In the genomic region with DNA sequence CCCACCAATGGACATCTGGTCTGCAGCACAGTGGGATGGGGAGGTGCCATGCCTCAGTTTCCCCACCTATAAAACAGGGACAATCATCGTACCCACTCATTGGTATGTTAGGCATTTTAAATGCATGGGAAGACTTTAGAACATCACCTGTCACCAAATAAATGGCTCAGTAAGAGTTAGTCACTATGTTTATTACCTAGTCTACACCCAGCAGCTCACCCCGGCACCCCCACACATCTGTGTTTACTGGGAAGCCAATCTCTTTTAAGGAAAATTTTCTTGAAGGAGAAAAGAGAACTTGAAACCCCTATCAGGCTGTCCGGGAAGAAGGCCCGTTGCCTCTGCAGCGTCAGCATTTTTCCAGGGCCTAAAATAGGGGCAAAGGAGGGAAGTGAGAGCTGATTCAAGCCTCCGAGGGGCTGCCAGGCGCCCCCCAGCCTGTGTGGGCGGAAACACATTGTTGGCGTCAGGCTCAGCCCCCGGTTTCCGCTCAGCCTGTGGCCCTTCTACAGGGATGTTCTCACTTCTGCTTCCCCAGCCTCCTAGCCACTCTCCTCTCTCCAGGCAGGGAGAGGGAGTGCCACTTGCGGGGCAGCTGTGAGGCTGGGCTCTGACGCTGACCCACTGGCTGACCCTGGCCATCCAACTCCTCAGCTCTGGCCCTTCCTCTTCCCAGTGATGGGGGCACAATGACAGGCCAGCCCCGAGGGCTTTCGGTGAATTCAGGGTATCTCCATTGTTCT, we compare ENCODE assay signal across 8 cellular contexts. TPM values are rescaled to one million over a fixed set of nuclear protein-coding genes. Genes with fewer than 3 reads are reported as not detected.
A peak's percentile ranks its signal among the peaks of the same experiment; 100 is the strongest.
DNase-seq lines count a peak whose midpoint lies in the region; ATAC-seq and TF ChIP-seq lines count a peak whose summit lies in the region.

No MANE protein-coding gene starts in this region.

- peak; percentile 51 to 74 (median 54) for DNase-seq in Peyer's patch
- peak; percentile 71 to 89 (median 86) for DNase-seq in right cardiac atrium
- no peak for DNase-seq in stimulated activated naive CD8-positive, alpha-beta T cell treated with anti-CD3 and anti-CD28 coated beads, Interleukin-15, amount 100 ng/mL, for 72 hours
- no peak for DNase-seq in G401 (ENCODE audit: low spot score)
- no peak for DNase-seq in CD4-positive, alpha-beta memory T cell
- no peak for DNase-seq in SK-N-DZ (ENCODE audit: low spot score)

- peaks cover 26% of the 10 kb centered on the region for H3K4me1 Mint-ChIP-seq in stimulated activated naive CD8-positive, alpha-beta T cell treated with anti-CD3 and anti-CD28 coated beads, Interleukin-15, amount 100 ng/mL, for 72 hours
- peaks cover 0 to 2% (median 0%) of the 10 kb centered on the region in 4 donors for H3K4me1 Mint-ChIP-seq in CD4-positive, alpha-beta memory T cell

- TF ChIP-seq POLR2A in Peyer's patch (IDR thresholded peaks at IDR 0.05): no peak

- intact Hi-C loops in right cardiac atrium (cut with DNase I): no loop called here
- intact Hi-C loops in CD4-positive, alpha-beta memory T cell (cut with micrococcal nuclease): no loop called here

- H3K4me3 ChIP-seq in Peyer's patch (peak overlapping the region in 1 of 4 donors; percentile 26), right cardiac atrium (ENCODE audit: low read length) (no peak overlapping the region)
- no peak overlapping the region for H3K4me3 ChIP-seq in CD4-positive, alpha-beta memory T cell (ENCODE audit: low read length in 2 of 2)

- peaks cover 38% of the 10 kb centered on the region for H3K27me3 Mint-ChIP-seq in stimulated activated naive CD8-positive, alpha-beta T cell treated with anti-CD3 and anti-CD28 coated beads, Interleukin-15, amount 100 ng/mL, for 72 hours
- H3K27me3 Mint-ChIP-seq in CD4-positive, alpha-beta memory T cell: peaks cover 12 to 27% of the 10 kb centered on the region in 2 donors

- no peaks in the 10 kb centered on the region for H3K9me3 ChIP-seq in Peyer's patch
- no peaks in the 10 kb centered on the region for H3K9me3 ChIP-seq in right cardiac atrium (ENCODE audit: control insufficient read depth, low read length)
- no peaks in the 10 kb centered on the region for H3K9me3 ChIP-seq in CD4-positive, alpha-beta memory T cell (ENCODE audit: control insufficient read depth in 1 of 2, low read length in 2 of 2)

- no peak overlapping the region for H3K27ac ChIP-seq in Peyer's patch
- H3K27ac ChIP-seq in right cardiac atrium (ENCODE audit: low read length): no peak overlapping the region
- H3K27ac ChIP-seq in CD4-positive, alpha-beta memory T cell (ENCODE audit: low read depth, low read length): no peak overlapping the region

- no peaks in the 10 kb centered on the region for H3K36me3 ChIP-seq in Peyer's patch
- H3K36me3 ChIP-seq in CD4-positive, alpha-beta memory T cell (ENCODE audit: insufficient read depth, low read length): no peaks in the 10 kb centered on the region

- CTCF ChIA-PET in CD4-positive, alpha-beta memory T cell (lab: Charles Lee; ENCODE audit: partially characterized antibody): no interaction called here

- H3K27ac Mint-ChIP-seq in stimulated activated naive CD8-positive, alpha-beta T cell treated with anti-CD3 and anti-CD28 coated beads, Interleukin-15, amount 100 ng/mL, for 72 hours: no peak overlapping the region
- no peak overlapping the region for H3K27ac Mint-ChIP-seq in CD4-positive, alpha-beta memory T cell

- ATAC-seq in GM18511 (IDR thresholded peaks at IDR 0.05; ENCODE audit: unreplicated experiment) (peak; percentile 93), HG02798 (IDR thresholded peaks at IDR 0.05; ENCODE audit: poor library complexity, unreplicated experiment) (peak; percentile 73), right cardiac atrium (peak; percentile 82)
- peak; percentile 40 for ATAC-seq in stimulated activated naive CD8-positive, alpha-beta T cell treated with anti-CD3 and anti-CD28 coated beads, Interleukin-15, amount 100 ng/mL, for 72 hours

- POLR2A ChIA-PET in CD4-positive, alpha-beta memory T cell (lab: Charles Lee; ENCODE audit: partially characterized antibody): no interaction called here

- WGBS in right cardiac atrium: 22% methylated on average over 15 of the region's 15 CpGs

- H3K4me3 Mint-ChIP-seq in stimulated activated naive CD8-positive, alpha-beta T cell treated with anti-CD3 and anti-CD28 coated beads, Interleukin-15, amount 100 ng/mL, for 72 hours: peak overlapping the region in 1 of 2 donors; percentile 50
- no peak overlapping the region for H3K4me3 Mint-ChIP-seq in CD4-positive, alpha-beta memory T cell

- TF ChIP-seq CTCF in Peyer's patch (IDR thresholded peaks at IDR 0.05): no peak

- no peaks in the 10 kb centered on the region for H3K9me3 Mint-ChIP-seq in stimulated activated naive CD8-positive, alpha-beta T cell treated with anti-CD3 and anti-CD28 coated beads, Interleukin-15, amount 100 ng/mL, for 72 hours
- no peaks in the 10 kb centered on the region for H3K9me3 Mint-ChIP-seq in CD4-positive, alpha-beta memory T cell

- H3K27me3 ChIP-seq in Peyer's patch (no peaks in the 10 kb centered on the region), right cardiac atrium (ENCODE audit: control insufficient read depth, insufficient read depth) (no peaks in the 10 kb centered on the region)
- H3K27me3 ChIP-seq in CD4-positive, alpha-beta memory T cell (ENCODE audit: insufficient read depth, low read length): peaks cover 12% of the 10 kb centered on the region

- in situ Hi-C loops in G401 (cut with HindIII; ENCODE audit: low sequenced_read_pairs): no loop called here

- H3K4me1 ChIP-seq in Peyer's patch (peaks cover 0 to 10% (median 0%) of the 10 kb centered on the region in 4 donors), right cardiac atrium (ENCODE audit: control insufficient read depth, insufficient read depth, low read length) (no peaks in the 10 kb centered on the region)
- H3K4me1 ChIP-seq in CD4-positive, alpha-beta memory T cell (ENCODE audit: insufficient read depth, low read length): no peaks in the 10 kb centered on the region

- H3K36me3 Mint-ChIP-seq in CD4-positive, alpha-beta memory T cell: no peaks in the 10 kb centered on the region

RNA-seq across cellular contexts. Expression of a gene that starts 4.6 kb away (rescaled TPM):
- total RNA-seq in Peyer's patch: 10 to 100 TPM in 3 of 4 donors, 1 to 10 TPM in 1; 2.1 to 24.8 (median 13.5) TPM
- total RNA-seq in right cardiac atrium: 10 to 100 TPM; 16.5 to 31.6 (median 24.8) TPM
- 4.5 TPM for polyA plus RNA-seq in right cardiac atrium
- total RNA-seq in G401 (2014; rRNA removed; shearing (Covaris generic)): 0.43 and 1.1 TPM in 2 replicates
- total RNA-seq in CD4-positive, alpha-beta memory T cell: 1 to 10 TPM; 2.4 to 2.9 TPM
- under 1 TPM; 0.04 to 0.23 TPM for polyA plus RNA-seq in CD4-positive, alpha-beta memory T cell
- polyA plus RNA-seq in SK-N-DZ (2014; cell fraction: cytosol; rRNA removed): not detected in 2 replicates
- polyA plus RNA-seq in SK-N-DZ (2014; cell fraction: nucleus; rRNA removed): not detected in 2 replicates

Comparison
In these comparisons a context has a peak if more than half of its experiments do, and no peak if none do; other contexts are left out.
1. ATAC-seq: peak in every context shown above with its lines; median percentile 93 in GM18511; 82 in right cardiac atrium; 73 in HG02798; 40 in stimulated activated naive CD8-positive, alpha-beta T cell treated with anti-CD3 and anti-CD28 coated beads, Interleukin-15, amount 100 ng/mL, for 72 hours.
2. DNase-seq: peak in Peyer's patch (3 of 3) and right cardiac atrium (3 of 3); none in stimulated activated naive CD8-positive, alpha-beta T cell treated with anti-CD3 and anti-CD28 coated beads, Interleukin-15, amount 100 ng/mL, for 72 hours (0 of 2), G401 (single experiment), CD4-positive, alpha-beta memory T cell (0 of 5) and SK-N-DZ (single experiment).